9 cellular contexts compared by ENCODE assay signal in genomic region chr17:4004517-4005295, GRCh38. TPM values are rescaled to one million over a fixed set of nuclear protein-coding genes. Genes with fewer than 3 reads are reported as not detected.
DNase-seq lines count a peak whose midpoint lies in the region; ATAC-seq and TF ChIP-seq lines count a peak whose summit lies in the region.
"Had no signal": no experiment of that assay in that cellular context is flagged by ENCODE, and none has a peak within 500 bp of the region (broad histone marks: within the 10 kb centered on the region; RNA-seq: fewer than 3 reads in every experiment).

No MANE protein-coding gene starts in this region.

- peaks cover 8% of the 10 kb centered on the region for H3K4me1 ChIP-seq in mucosa of descending colon (ENCODE audit: low read depth)

- peak; percentile 87 for ATAC-seq in mucosa of descending colon
- ATAC-seq in stimulated activated naive B cell treated with anti-CD40 and anti-IgM and Interleukin-4, amounts not matched to agents 10 μg/mL and 1 μg/mL and 100 μg/mL, for 72 hours (replicated peaks) = peak; percentile 80 to 84
- no peak for ATAC-seq in HG03108 (IDR thresholded peaks at IDR 0.05; ENCODE audit: unreplicated experiment)
- ATAC-seq in HG03432 (IDR thresholded peaks at IDR 0.05; ENCODE audit: unreplicated experiment) = no peak

- DNase-seq in DMS53 (lab: John Stamatoyannopoulos, UW) (peak; percentile 88), NCI-H1694 treated with DMSO at 0.1 percent for 48 hours (lab: John Stamatoyannopoulos, UW) (peak; percentile 36), dorsolateral prefrontal cortex (peak in 2 of 10 donors; percentile 50 to 66), mucosa of descending colon (peak; percentile 77 to 83 (median 80))
- DNase-seq in activated CD4-positive, alpha-beta T cell treated with anti-CD3 and anti-CD28 coated beads, Interleukin-2, amount 50 U/mL, for 24 hours (ENCODE audit: low read depth in 1 of 2, low spot score in 1 of 2) = peak; percentile 29 to 41
- DNase-seq in stimulated activated naive B cell treated with anti-CD40 and anti-IgM and Interleukin-4, amounts not matched to agents 10 μg/mL and 1 μg/mL and 100 μg/mL, for 72 hours = peak; percentile 33

- H3K27ac Mint-ChIP-seq in stimulated activated naive B cell treated with anti-CD40 and anti-IgM and Interleukin-4, amounts not matched to agents 10 μg/mL and 1 μg/mL and 100 μg/mL, for 72 hours = no peak overlapping the region

- peak overlapping the region in 15 of 59 donors; percentile 6 to 68 (median 29) for H3K27ac ChIP-seq in dorsolateral prefrontal cortex

- no peak overlapping the region for H3K4me3 ChIP-seq in dorsolateral prefrontal cortex
- no peak overlapping the region for H3K4me3 ChIP-seq in mucosa of descending colon

- H3K9me3 Mint-ChIP-seq in stimulated activated naive B cell treated with anti-CD40 and anti-IgM and Interleukin-4, amounts not matched to agents 10 μg/mL and 1 μg/mL and 100 μg/mL, for 72 hours = no peaks in the 10 kb centered on the region

- H3K36me3 ChIP-seq in mucosa of descending colon (ENCODE audit: low read depth) = peaks cover 20% of the 10 kb centered on the region

- H3K9me3 ChIP-seq in mucosa of descending colon = no peaks in the 10 kb centered on the region

- peak; percentile 62 to 96 (median 87) for TF ChIP-seq CTCF in dorsolateral prefrontal cortex (IDR thresholded peaks at IDR 0.05 in 54 of 56, conservative IDR thresholded peaks at IDR 0.05 in 2 of 56; ENCODE audit: low read depth in 1 of 56, partially characterized antibody in 56 of 56)
- peak; percentile 98 for TF ChIP-seq CTCF in mucosa of descending colon (IDR thresholded peaks at IDR 0.05)

- H3K27me3 ChIP-seq in dorsolateral prefrontal cortex = no peaks in the 10 kb centered on the region

- H3K27me3 Mint-ChIP-seq in stimulated activated naive B cell treated with anti-CD40 and anti-IgM and Interleukin-4, amounts not matched to agents 10 μg/mL and 1 μg/mL and 100 μg/mL, for 72 hours = no peaks in the 10 kb centered on the region

- intact Hi-C loops in dorsolateral prefrontal cortex (cut with DNase I) = loop anchor here (5.0 to 10.0 kb wide), 4 partner anchors 87 to 267 kb away; partner anchors contain the start of gene P2RX1 (in 1 of the 2)
- intact Hi-C loops in mucosa of descending colon (cut with DNase I, micrococcal nuclease) = loop anchor here (5.0 to 10.0 kb wide), 3 partner anchors 70 to 137 kb away; no protein-coding TSS in a partner anchor

- peaks cover 31 to 44% of the 10 kb centered on the region in 2 donors for H3K36me3 Mint-ChIP-seq in stimulated activated naive B cell treated with anti-CD40 and anti-IgM and Interleukin-4, amounts not matched to agents 10 μg/mL and 1 μg/mL and 100 μg/mL, for 72 hours

- H3K4me1 Mint-ChIP-seq in stimulated activated naive B cell treated with anti-CD40 and anti-IgM and Interleukin-4, amounts not matched to agents 10 μg/mL and 1 μg/mL and 100 μg/mL, for 72 hours = peaks cover 24 to 39% of the 10 kb centered on the region in 2 donors

- H3K4me3 Mint-ChIP-seq in stimulated activated naive B cell treated with anti-CD40 and anti-IgM and Interleukin-4, amounts not matched to agents 10 μg/mL and 1 μg/mL and 100 μg/mL, for 72 hours = peak overlapping the region in 1 of 2 donors; percentile 30

RNA-seq across cellular contexts. Expression of gene ATP2A3, which starts 40.5 kb away (rescaled TPM):
- total RNA-seq in dorsolateral prefrontal cortex (10 to 100 TPM in 2 of 120 experiments, 1 to 10 TPM in 117, under 1 TPM in 1; 0.79 to 11.5 (median 2.9) TPM), mucosa of descending colon (100 to 1,000 TPM in 2 of 3 donors, 10 to 100 TPM in 1; 72.8 to 253 (median 247) TPM)
- total RNA-seq: HT1080 had no signal

Comparison
In these comparisons a context has a peak if more than half of its experiments do, and no peak if none do; other contexts are left out.
1. ATAC-seq: peak in mucosa of descending colon (single experiment) and stimulated activated naive B cell treated with anti-CD40 and anti-IgM and Interleukin-4, amounts not matched to agents 10 μg/mL and 1 μg/mL and 100 μg/mL, for 72 hours (2 of 2); none in HG03108 (single experiment) and HG03432 (single experiment).
2. RNA of gene ATP2A3, which starts 40.5 kb away (total RNA-seq): 72.8 to 253 TPM in mucosa of descending colon; 0.79 to 11.5 TPM in dorsolateral prefrontal cortex; every median in the first group is over 4 times any median in the second.